Comparison of ENCODE assay signal across 12 cellular contexts in the genomic region with DNA sequence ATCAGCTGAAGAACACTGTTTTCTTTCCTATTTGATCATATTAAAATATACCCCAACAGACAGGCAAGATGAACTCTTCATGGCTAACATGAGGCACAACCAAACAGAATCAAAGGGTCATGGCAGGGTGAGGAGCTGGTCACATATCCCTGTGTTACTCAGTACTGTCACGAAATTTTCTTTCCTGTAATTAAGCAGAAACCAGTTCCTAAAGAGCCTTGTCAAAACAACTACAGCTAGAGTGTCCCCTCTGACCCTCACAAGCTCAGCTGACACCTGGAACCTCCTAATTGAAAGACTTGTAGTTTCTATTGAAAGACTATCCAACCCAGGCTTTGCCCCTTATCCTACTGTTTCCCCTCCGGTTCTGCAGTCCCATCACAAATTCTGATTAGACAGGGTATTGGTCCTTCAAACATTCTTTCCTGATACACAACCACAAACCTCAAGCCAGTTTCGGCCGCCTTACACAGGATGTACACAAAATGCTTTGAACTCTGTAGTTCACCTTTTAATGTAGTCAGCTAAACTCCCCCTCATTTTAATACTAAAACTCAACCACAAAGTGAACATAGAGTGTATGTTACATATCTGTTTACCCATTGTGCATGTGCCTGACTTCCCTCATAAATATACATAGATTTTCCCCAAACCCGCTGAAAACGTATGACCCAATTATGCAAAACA.
DNase-seq lines count a peak whose midpoint lies in the region; ATAC-seq and TF ChIP-seq lines count a peak whose summit lies in the region.
"Had no signal": no experiment of that assay in that cellular context is flagged by ENCODE, and none has a peak within 500 bp of the region (broad histone marks: within the 10 kb centered on the region; RNA-seq: fewer than 3 reads in every experiment).

No MANE protein-coding gene starts in this region.

- no peaks in the 10 kb centered on the region for H3K4me1 ChIP-seq in left lung
- H3K4me1 ChIP-seq: BE2C, testis had no signal

- DNase-seq in GM12864 (ENCODE audit: low read depth) (peak; percentile 36), amygdala (lab: John Stamatoyannopoulos, UW) (no peak), left lung (no peak), NCI-H2171 treated with DMSO at 0.1 percent for 48 hours (lab: John Stamatoyannopoulos, UW) (no peak), HCEC 1CT (no peak)
- DNase-seq: BE2C, hypothalamus, IMR-90, testis had no signal

- H3K4me3 ChIP-seq in GM12864 (ENCODE audit: low read depth, low read length), result no peak overlapping the region
- no peak overlapping the region for H3K4me3 ChIP-seq in left lung
- H3K4me3 ChIP-seq: testis had no signal

- intact Hi-C loops in left lung (cut with DNase I), result no loop called here

- peak; percentile 91 for ATAC-seq in GM19043 (IDR thresholded peaks at IDR 0.05; ENCODE audit: low read depth, unreplicated experiment)
- ATAC-seq in HG02642 (IDR thresholded peaks at IDR 0.05; ENCODE audit: poor library complexity, unreplicated experiment), result peak; percentile 92
- peak; percentile 91 for ATAC-seq in HG03460 (IDR thresholded peaks at IDR 0.05; ENCODE audit: unreplicated experiment)
- ATAC-seq in left lung, result no peak

- no peaks in the 10 kb centered on the region for H3K36me3 ChIP-seq in left lung
- H3K36me3 ChIP-seq: BE2C had no signal

- no peak for TF ChIP-seq CTCF in GM12864 (IDR thresholded peaks at IDR 0.05; ENCODE audit: low read depth, low read length, missing control alignments)
- no peak for TF ChIP-seq CTCF in left lung (IDR thresholded peaks at IDR 0.05)

- H3K9me3 ChIP-seq in left lung, result peaks cover 0 to 3% of the 10 kb centered on the region in 2 donors
- H3K9me3 ChIP-seq: BE2C, testis had no signal

- H3K27me3 ChIP-seq in left lung, result no peaks in the 10 kb centered on the region
- H3K27me3 ChIP-seq: BE2C, testis had no signal

- H3K27ac ChIP-seq in left lung, result no peak overlapping the region
- H3K27ac ChIP-seq: testis had no signal
